8 cellular contexts compared by ENCODE assay signal in genomic region chr2:127106998-127107621, GRCh38. TPM values are rescaled to one million over a fixed set of nuclear protein-coding genes. Genes with fewer than 3 reads are reported as not detected.
DNase-seq lines count a peak whose midpoint lies in the region; TF ChIP-seq lines count a peak whose summit lies in the region.

TSS of gene BIN1 (minus strand) at chr2:127107154. CDS start at chr2:127106943, 211 bp downstream.

- TF ChIP-seq CTCF in GM12864 (IDR thresholded peaks at IDR 0.05; ENCODE audit: low read depth, low read length, missing control alignments) (no peak), HFFc6 (IDR thresholded peaks at IDR 0.05) (no peak), astrocyte of the spinal cord (IDR thresholded peaks at IDR 0.05; ENCODE audit: low read depth, low read length) (no peak)

- peak within 1 kb of the TSS; percentile 77 for H3K4me3 ChIP-seq in GM12864 (ENCODE audit: low read depth, low read length)
- peak within 1 kb of the TSS; percentile 83 for H3K4me3 ChIP-seq in astrocyte of the spinal cord (ENCODE audit: low read depth, low read length)

- H3K4me3 Mint-ChIP-seq in HFFc6, result peak within 1 kb of the TSS; percentile 87

- peaks cover 20% of the 10 kb centered on the region for H3K4me1 Mint-ChIP-seq in HFFc6 (ENCODE audit: low read depth)

- peaks cover 9% of the 10 kb centered on the region; the same call in 1 of the 2 replicates for H3K27me3 Mint-ChIP-seq in HFFc6 (ENCODE audit: insufficient read depth)

- in situ Hi-C loops in astrocyte of the spinal cord (cut with HindIII; ENCODE audit: low sequenced_read_pairs), result no loop called here

- peak within 1 kb of the TSS; percentile 46 for H3K27ac Mint-ChIP-seq in HFFc6

- peak; percentile 18 for DNase-seq in GM12864 (ENCODE audit: low read depth)
- peak; percentile 66 for DNase-seq in HFFc6
- peak; percentile 52 for DNase-seq in NAMALWA (ENCODE audit: low spot score)
- DNase-seq in T-helper 9 cell, result peak; percentile 57
- peak; percentile 94 for DNase-seq in astrocyte of the spinal cord (ENCODE audit: low read depth, low spot score)
- peak; percentile 92 to 97 for DNase-seq in hippocampal formation (lab: John Stamatoyannopoulos, UW)
- DNase-seq in retina, result peak; percentile 96
- DNase-seq in cerebellar nuclear complex (lab: John Stamatoyannopoulos, UW), result no peak

- H3K36me3 Mint-ChIP-seq in HFFc6 (ENCODE audit: low read depth), result no peaks in the 10 kb centered on the region

- H3K9me3 Mint-ChIP-seq in HFFc6, result no peaks in the 10 kb centered on the region

RNA-seq across cellular contexts. Expression of gene BIN1, which starts in this region (rescaled TPM):
- total RNA-seq in HFFc6 (2021; fragmentation: NEBNext Ultra II Directional; extraction: Animal tissue kit (Norgen Biotek cat#: 25700)), result 10 to 100 TPM; 22.6 to 26.1 (median 23.5) TPM

Comparison
In these comparisons a context has a peak if more than half of its experiments do, and no peak if none do; other contexts are left out.
1. DNase-seq: peak in GM12864 (single experiment), HFFc6 (single experiment), NAMALWA (single experiment), T-helper 9 cell (single experiment), astrocyte of the spinal cord (single experiment), hippocampal formation (2 of 2) and retina (single experiment); none in cerebellar nuclear complex (0 of 2).